ENCODE assay signal across 27 cellular contexts in the genomic region with DNA sequence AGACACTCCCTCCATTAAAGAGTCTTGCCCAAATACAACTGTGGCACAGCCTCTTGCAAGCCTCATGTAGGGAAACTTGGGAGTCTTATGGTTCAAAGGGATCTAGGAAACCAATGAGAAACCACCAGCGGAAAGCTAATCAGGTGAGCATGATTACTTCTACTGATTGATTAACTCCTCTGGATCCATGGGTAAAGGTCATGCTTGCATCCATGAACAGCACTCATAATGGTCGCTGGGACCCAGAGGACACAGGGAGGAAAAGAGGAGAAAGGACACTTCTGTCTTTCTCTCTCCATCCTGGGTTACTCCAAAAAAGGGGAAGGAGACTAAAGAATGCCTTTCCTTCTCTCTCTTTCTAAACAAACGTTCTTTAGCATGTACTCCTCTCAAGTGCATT.
A peak's percentile ranks its signal among the peaks of the same experiment; 100 is the strongest.
DNase-seq lines count a peak whose midpoint lies in the region; ATAC-seq, FAIRE-seq and TF ChIP-seq lines count a peak whose summit lies in the region.
"Had no signal": no experiment of that assay in that cellular context is flagged by ENCODE, and none has a peak within 500 bp of the region (broad histone marks: within the 10 kb centered on the region; RNA-seq: fewer than 3 reads in every experiment).

No MANE protein-coding gene starts in this region.

- POLR2A ChIA-PET in HEK293T (lab: Yijun Ruan, JAX): no interaction called here

- TF ChIP-seq CTCF in fibroblast of villous mesenchyme (IDR thresholded peaks at IDR 0.05; ENCODE audit: insufficient read depth, low read depth, low read length) (no peak), pancreas (IDR thresholded peaks at IDR 0.05) (no peak)

- peak; percentile 49 for DNase-seq in DMS 273 (lab: John Stamatoyannopoulos, UW; ENCODE audit: unreplicated experiment)
- no peak for DNase-seq in DMS 273 treated with DMSO at 0.1 percent for 48 hours (lab: John Stamatoyannopoulos, UW)
- DNase-seq in HEK293T (ENCODE audit: extremely low spot score): peak; percentile 5
- DNase-seq in amniotic epithelial cell (ENCODE audit: low read depth): peak; percentile 54
- DNase-seq in fibroblast of villous mesenchyme (ENCODE audit: low read depth): peak; percentile 1
- DNase-seq in pancreas: no peak
- DNase-seq in activated CD4-positive, alpha-beta T cell treated with anti-CD3 and anti-CD28 coated beads, Interleukin-2, amount 10 ng/mL, durations not matched to agents 24 days and 14 days: no peak
- DNase-seq in NAMALWA (ENCODE audit: low spot score): no peak
- DNase-seq: activated CD4-positive, alpha-beta T cell treated with anti-CD3 and anti-CD28 coated beads, Interleukin-2, amount 10 ng/mL, durations not matched to agents 7 days and 5 days; activated naive CD8-positive, alpha-beta T cell treated with anti-CD3 and anti-CD28 coated beads for 36 hours; Caco-2; colonic mucosa; naive B cell; NCI-H774; right cardiac atrium; stimulated activated CD8-positive, alpha-beta memory T cell treated with anti-CD3 and anti-CD28 coated beads, Interleukin-4, amount 100 ng/mL, for 48 hours; upper lobe of left lung had no signal

- H3K36me3 Mint-ChIP-seq in activated CD4-positive, alpha-beta T cell treated with anti-CD3 and anti-CD28 coated beads, Interleukin-2, amount 10 ng/mL, durations not matched to agents 24 days and 14 days (ENCODE audit: low read depth): no peaks in the 10 kb centered on the region
- H3K36me3 Mint-ChIP-seq: activated naive CD8-positive, alpha-beta T cell treated with anti-CD3 and anti-CD28 coated beads for 36 hours; brain; memory B cell had no signal

- no peaks in the 10 kb centered on the region for H3K4me1 Mint-ChIP-seq in activated CD4-positive, alpha-beta T cell treated with anti-CD3 and anti-CD28 coated beads, Interleukin-2, amount 10 ng/mL, durations not matched to agents 24 days and 14 days
- H3K4me1 Mint-ChIP-seq: activated CD4-positive, alpha-beta T cell treated with anti-CD3 and anti-CD28 coated beads, Interleukin-2, amount 10 ng/mL, durations not matched to agents 7 days and 5 days; activated naive CD8-positive, alpha-beta T cell treated with anti-CD3 and anti-CD28 coated beads for 36 hours; brain; memory B cell; naive B cell had no signal

- H3K9me3 ChIP-seq in pancreas: no peaks in the 10 kb centered on the region
- H3K9me3 ChIP-seq: Caco-2, colonic mucosa, SJSA1 had no signal

- no peak overlapping the region for H3K27ac ChIP-seq in pancreas
- H3K27ac ChIP-seq: 22Rv1, colonic mucosa, gastroesophageal sphincter, SJSA1, upper lobe of left lung had no signal

- no peak overlapping the region for H3K4me3 ChIP-seq in fibroblast of villous mesenchyme (ENCODE audit: low read depth, low read length)
- H3K4me3 ChIP-seq in pancreas: no peak overlapping the region
- H3K4me3 ChIP-seq: colonic mucosa, gastroesophageal sphincter, K562, SJSA1, upper lobe of left lung had no signal

- H3K4me1 ChIP-seq in pancreas: no peaks in the 10 kb centered on the region
- H3K4me1 ChIP-seq: Caco-2, colonic mucosa, gastroesophageal sphincter, SJSA1, upper lobe of left lung had no signal

- no peak overlapping the region for H3K27ac Mint-ChIP-seq in activated CD4-positive, alpha-beta T cell treated with anti-CD3 and anti-CD28 coated beads, Interleukin-2, amount 10 ng/mL, durations not matched to agents 24 days and 14 days
- H3K27ac Mint-ChIP-seq: activated CD4-positive, alpha-beta T cell treated with anti-CD3 and anti-CD28 coated beads, Interleukin-2, amount 10 ng/mL, durations not matched to agents 7 days and 5 days; activated naive CD8-positive, alpha-beta T cell treated with anti-CD3 and anti-CD28 coated beads for 36 hours; activated T-helper 2 cell treated with anti-CD3 and anti-CD28 coated beads, Interferon-gamma antibody, Interleukin-2, Interleukin-4, amounts not matched to agents 10 μg/mL and 5 μg/mL and 100 μg/mL, durations not matched to agents 14 hours and 24 hours and 36 hours; brain; memory B cell; naive B cell; T-helper 1 cell treated with Interleukin-12 subunit alpha and Interleukin-12 subunit beta and Interleukin-4 antibody, amounts not matched to agents 30 μg/mL and 1 μg/mL, for 36 hours had no signal

- no peaks in the 10 kb centered on the region for H3K36me3 ChIP-seq in pancreas
- H3K36me3 ChIP-seq: colonic mucosa, gastroesophageal sphincter, SJSA1, upper lobe of left lung had no signal

- CTCF ChIA-PET in HEK293T (lab: Yijun Ruan, JAX): interaction anchor here (0.5 kb wide), 1 partner anchor 106 kb away, joined by 3 read pairs; no protein-coding TSS in a partner anchor

- no peak for ATAC-seq in pancreas
- ATAC-seq: gastroesophageal sphincter, K562, Panc1, right cardiac atrium had no signal

- 73 to 78% methylated on average over 3 of the region's 3 CpGs for WGBS in pancreas, 2 donors

- no peak overlapping the region for H3K4me3 Mint-ChIP-seq in activated CD4-positive, alpha-beta T cell treated with anti-CD3 and anti-CD28 coated beads, Interleukin-2, amount 10 ng/mL, durations not matched to agents 24 days and 14 days
- H3K4me3 Mint-ChIP-seq: activated CD4-positive, alpha-beta T cell treated with anti-CD3 and anti-CD28 coated beads, Interleukin-2, amount 10 ng/mL, durations not matched to agents 7 days and 5 days; activated naive CD8-positive, alpha-beta T cell treated with anti-CD3 and anti-CD28 coated beads for 36 hours; brain; memory B cell; naive B cell; T-helper 1 cell treated with Interleukin-12 subunit alpha and Interleukin-12 subunit beta and Interleukin-4 antibody, amounts not matched to agents 30 μg/mL and 1 μg/mL, for 36 hours had no signal

- no peak for FAIRE-seq in pancreas (lab: Jason Lieb, UNC)
- FAIRE-seq: endometrium, K562 had no signal

- H3K27me3 ChIP-seq in pancreas: no peaks in the 10 kb centered on the region
- H3K27me3 ChIP-seq: colonic mucosa, gastroesophageal sphincter, SJSA1, upper lobe of left lung had no signal

- H3K9me3 Mint-ChIP-seq in activated CD4-positive, alpha-beta T cell treated with anti-CD3 and anti-CD28 coated beads, Interleukin-2, amount 10 ng/mL, durations not matched to agents 24 days and 14 days: peaks cover 31% of the 10 kb centered on the region

- intact Hi-C loops in pancreas (cut with DNase I): no loop called here
- intact Hi-C loops in activated CD4-positive, alpha-beta T cell treated with anti-CD3 and anti-CD28 coated beads, Interleukin-2, amount 10 ng/mL, durations not matched to agents 24 days and 14 days (cut with micrococcal nuclease): no loop called here

- no peaks in the 10 kb centered on the region for H3K27me3 Mint-ChIP-seq in activated CD4-positive, alpha-beta T cell treated with anti-CD3 and anti-CD28 coated beads, Interleukin-2, amount 10 ng/mL, durations not matched to agents 24 days and 14 days
- H3K27me3 Mint-ChIP-seq: activated CD4-positive, alpha-beta T cell treated with anti-CD3 and anti-CD28 coated beads, Interleukin-2, amount 10 ng/mL, durations not matched to agents 7 days and 5 days; activated naive CD8-positive, alpha-beta T cell treated with anti-CD3 and anti-CD28 coated beads for 36 hours; memory B cell; naive B cell had no signal

TF ChIP-seq in HEK293T, 16 proteins besides CTCF, POLR2A, EP300 and RAD21:
- TF ChIP-seq ZNF384 (IDR thresholded peaks at IDR 0.05): no peak
- no peak for TF ChIP-seq BHLHE40 (IDR thresholded peaks at IDR 0.05; ENCODE audit: borderline replicate concordance)
- no peak for TF ChIP-seq ELF4 (IDR thresholded peaks at IDR 0.05)
- no peak for TF ChIP-seq TARDBP (IDR thresholded peaks at IDR 0.05)
- no peak for TF ChIP-seq SP1 (IDR thresholded peaks at IDR 0.05)

Comparison
In these comparisons a context has a peak if more than half of its experiments do, and no peak if none do; other contexts are left out.
1. DNase-seq: peak in DMS 273 (single experiment), HEK293T (single experiment), amniotic epithelial cell (single experiment) and fibroblast of villous mesenchyme (single experiment); none in DMS 273 treated with DMSO at 0.1 percent for 48 hours (single experiment), pancreas (0 of 6), activated CD4-positive, alpha-beta T cell treated with anti-CD3 and anti-CD28 coated beads, Interleukin-2, amount 10 ng/mL, durations not matched to agents 24 days and 14 days (single experiment) and NAMALWA (single experiment).